ENCODE assay signal across 18 cellular contexts in the genomic region with DNA sequence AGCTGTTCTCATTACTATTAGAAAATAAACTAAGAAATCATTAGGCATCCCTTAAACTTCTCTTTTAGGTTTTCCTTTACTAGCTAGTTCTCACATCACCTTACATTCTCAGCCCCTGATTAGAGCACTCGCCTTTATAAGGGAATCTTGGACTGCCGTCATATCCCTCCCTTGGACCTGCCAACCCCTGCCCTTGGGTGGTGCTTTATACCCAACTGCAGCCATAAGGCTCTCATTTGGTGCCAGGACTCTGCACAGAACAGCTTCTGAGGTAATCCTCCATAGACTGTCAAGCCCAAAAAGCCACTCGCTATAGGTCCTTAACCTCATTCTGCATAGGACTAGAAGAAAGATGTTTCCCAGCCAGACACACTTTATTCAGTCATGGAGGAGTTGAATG.
DNase-seq lines count a peak whose midpoint lies in the region; ATAC-seq, FAIRE-seq and TF ChIP-seq lines count a peak whose summit lies in the region.
"Had no signal": no experiment of that assay in that cellular context is flagged by ENCODE, and none has a peak within 500 bp of the region (broad histone marks: within the 10 kb centered on the region; RNA-seq: fewer than 3 reads in every experiment).

No MANE protein-coding gene starts in this region.

- H3K27me3 Mint-ChIP-seq in astrocyte (ENCODE audit: low read depth, unreplicated experiment): no peaks in the 10 kb centered on the region

- no peaks in the 10 kb centered on the region for H4K20me1 ChIP-seq in astrocyte (ENCODE audit: insufficient read depth, low read length)

- H3K4me3 Mint-ChIP-seq in astrocyte (ENCODE audit: unreplicated experiment): no peak overlapping the region
- H3K4me3 Mint-ChIP-seq: CD4-positive, alpha-beta memory T cell had no signal

- H3K79me2 ChIP-seq in astrocyte (ENCODE audit: insufficient read depth, low read length): no peaks in the 10 kb centered on the region

- H3K9ac ChIP-seq in astrocyte (ENCODE audit: low read length): no peak overlapping the region
- H3K9ac ChIP-seq: GM23248 had no signal

- H3K27ac ChIP-seq in astrocyte (ENCODE audit: low read depth, low read length): no peak overlapping the region
- H3K27ac ChIP-seq: 22Rv1, GM23248 had no signal

- no peak for ATAC-seq in HG03045 (IDR thresholded peaks at IDR 0.05; ENCODE audit: unreplicated experiment)

- H3K4me3 ChIP-seq in astrocyte (ENCODE audit: insufficient read depth, low read depth, low read length): no peak overlapping the region
- H3K4me3 ChIP-seq: GM23248 had no signal

- H3K9me3 ChIP-seq in astrocyte (ENCODE audit: insufficient read depth, low read depth, low read length): no peaks in the 10 kb centered on the region

- no peak overlapping the region for H2AFZ ChIP-seq in astrocyte (ENCODE audit: low read depth, low read length)
- H2AFZ ChIP-seq: GM23248 had no signal

- no peak overlapping the region for H3K4me2 ChIP-seq in astrocyte (ENCODE audit: low read length)

- no peaks in the 10 kb centered on the region for H3K4me1 ChIP-seq in astrocyte (ENCODE audit: insufficient read depth, low read length)

- FAIRE-seq in astrocyte (lab: Jason Lieb, UNC): peak; percentile 65
- FAIRE-seq: G401.6, GM12892, H1 had no signal

- TF ChIP-seq CTCF in astrocyte (IDR thresholded peaks at IDR 0.05; ENCODE audit: insufficient read depth, low read depth, low read length): no peak

- peak; percentile 12 for DNase-seq in NCI-H82 (lab: John Stamatoyannopoulos, UW)
- no peak for DNase-seq in NCI-H82 treated with DMSO at 0.1 percent for 48 hours (lab: John Stamatoyannopoulos, UW; ENCODE audit: unreplicated experiment)
- no peak for DNase-seq in astrocyte (ENCODE audit: low read depth)
- peak; percentile 59 for DNase-seq in cerebellum (ENCODE audit: low spot score)
- no peak for DNase-seq in A172 (ENCODE audit: low spot score)
- DNase-seq: Calu3; CD4-positive, alpha-beta memory T cell; COR-L47; DMS53; DMS79 treated with DMSO at 0.1 percent for 48 hours; GM23248; H7; HCEC 1CT had no signal

- H3K9me3 Mint-ChIP-seq in astrocyte (ENCODE audit: unreplicated experiment): peaks cover 2% of the 10 kb centered on the region
- H3K9me3 Mint-ChIP-seq: CD4-positive, alpha-beta memory T cell had no signal

- H3K27ac Mint-ChIP-seq in astrocyte (ENCODE audit: unreplicated experiment): no peak overlapping the region
- H3K27ac Mint-ChIP-seq: CD4-positive, alpha-beta memory T cell had no signal

- H3K36me3 Mint-ChIP-seq in astrocyte (ENCODE audit: low read depth, unreplicated experiment): no peaks in the 10 kb centered on the region
- H3K36me3 Mint-ChIP-seq: CD4-positive, alpha-beta memory T cell had no signal

- no peaks in the 10 kb centered on the region for H3K27me3 ChIP-seq in astrocyte (ENCODE audit: insufficient read depth, low read length)

- no peaks in the 10 kb centered on the region for H3K36me3 ChIP-seq in astrocyte (ENCODE audit: insufficient read depth, low read length)

- H3K4me1 Mint-ChIP-seq in astrocyte (ENCODE audit: low read depth, unreplicated experiment): peaks cover 11% of the 10 kb centered on the region
- H3K4me1 Mint-ChIP-seq: CD4-positive, alpha-beta memory T cell had no signal

Comparison
In these comparisons a context has a peak if more than half of its experiments do, and no peak if none do; other contexts are left out.
1. DNase-seq: peak in NCI-H82 (single experiment) and cerebellum (single experiment); none in NCI-H82 treated with DMSO at 0.1 percent for 48 hours (single experiment), astrocyte (single experiment) and A172 (single experiment).